8 cellular contexts compared by ENCODE assay signal in genomic region chr19:18292810-18293641, GRCh38. TPM values are rescaled to one million over a fixed set of nuclear protein-coding genes. Genes with fewer than 3 reads are reported as not detected.
A peak's percentile ranks its signal among the peaks of the same experiment; 100 is the strongest.
DNase-seq lines count a peak whose midpoint lies in the region; ATAC-seq and TF ChIP-seq lines count a peak whose summit lies in the region.

No MANE protein-coding gene starts in this region.

- DNase-seq in A172 (ENCODE audit: low spot score) (peak; percentile 60), GM10266 (ENCODE audit: extremely low spot score) (peak; percentile 76), NCI-H82 treated with DMSO at 0.1 percent for 48 hours (lab: John Stamatoyannopoulos, UW; ENCODE audit: unreplicated experiment) (peak; percentile 86), adipocyte (ENCODE audit: low read depth) (peak; percentile 73), heart left ventricle (peak; percentile 88 to 93 (median 92)), omental fat pad (ENCODE audit: low spot score) (peak; percentile 73)

- H3K36me3 ChIP-seq in adipocyte (ENCODE audit: control insufficient read depth, insufficient read depth, low read length, severe bottlenecking) = no peaks in the 10 kb centered on the region
- no peaks in the 10 kb centered on the region for H3K36me3 ChIP-seq in heart left ventricle

- no peaks in the 10 kb centered on the region for H3K9me3 ChIP-seq in adipocyte (ENCODE audit: control insufficient read depth, low read length)
- no peaks in the 10 kb centered on the region for H3K9me3 ChIP-seq in heart left ventricle

- no peak for TF ChIP-seq POLR2A in heart left ventricle (IDR thresholded peaks at IDR 0.05)

- intact Hi-C loops in heart left ventricle (cut with DNase I) = loop anchor here in 2 of 10 donors (1.0 kb wide), 4 partner anchors 11 to 30 kb away; partner anchors contain the start of genes JUND (in 1 of the 2) and LSM4 (in 1 of the 2)

- no peaks in the 10 kb centered on the region for H3K27me3 ChIP-seq in adipocyte (replicated peaks; ENCODE audit: control insufficient read depth, insufficient read depth, low read length)
- no peaks in the 10 kb centered on the region for H3K27me3 ChIP-seq in heart left ventricle

- WGBS in heart left ventricle, 4 donors = 8 to 12% (median 10%) methylated on average over 29 to 31 of the region's 31 CpGs

- TF ChIP-seq CTCF in GM10266 (IDR thresholded peaks at IDR 0.05; ENCODE audit: control insufficient read depth, insufficient read depth, low read depth, missing control alignments) (no peak), heart left ventricle (IDR thresholded peaks at IDR 0.05) (peak in 1 of 12 donors; percentile 7), omental fat pad (IDR thresholded peaks at IDR 0.05) (no peak)

- H3K4me1 ChIP-seq in adipocyte (ENCODE audit: control insufficient read depth, insufficient read depth, low read length) (peaks cover 25% of the 10 kb centered on the region), heart left ventricle (peaks cover 0 to 43% (median 22%) of the 10 kb centered on the region in 12 donors)

- peak overlapping the region; percentile 85 for H3K4me3 ChIP-seq in adipocyte (ENCODE audit: low read length)
- H3K4me3 ChIP-seq in heart left ventricle = peak overlapping the region; percentile 64 to 98 (median 77)

- H3K9ac ChIP-seq in adipocyte (ENCODE audit: low read length) = peak overlapping the region; percentile 88

- ATAC-seq in heart left ventricle (peak; percentile 48 to 70 (median 62)), omental fat pad (ENCODE audit: low FRiP score) (peak; percentile 45), HG02970 (IDR thresholded peaks at IDR 0.05; ENCODE audit: low FRiP score, unreplicated experiment) (no peak), GM19023 (IDR thresholded peaks at IDR 0.05; ENCODE audit: unreplicated experiment) (no peak)

- peak overlapping the region; percentile 96 to 100 (median 99) for H3K27ac ChIP-seq in heart left ventricle

RNA-seq across cellular contexts. Expression of gene JUND, which starts 11.6 kb away (rescaled TPM):
- 91.3 and 129 TPM in 2 replicates for total RNA-seq in A172 (2014; rRNA removed; shearing (Covaris generic))
- 100 to 1,000 TPM in 7 of 9 donors, 10 to 100 TPM in 2; 80.2 to 352 (median 137) TPM for total RNA-seq in heart left ventricle
- polyA plus RNA-seq in heart left ventricle = 100 to 1,000 TPM; 114 to 236 TPM
- total RNA-seq in omental fat pad = 100 to 1,000 TPM; 398 to 859 (median 623) TPM

RNA-seq across cellular contexts. Expression of gene IQCN, which starts 18.8 kb away (rescaled TPM):
- total RNA-seq in A172 (2014; rRNA removed; shearing (Covaris generic)) = 0.69 and 1.2 TPM in 2 replicates
- 1 to 10 TPM in 4 of 9 donors, under 1 TPM in 5; 0.24 to 2.4 (median 0.75) TPM for total RNA-seq in heart left ventricle
- 1 to 10 TPM in 1 of 2 donors, under 1 TPM in 1; 0.28 to 2.8 TPM for polyA plus RNA-seq in heart left ventricle
- 10 to 100 TPM in 2 of 4 donors, 1 to 10 TPM in 2; 1.7 to 15.9 (median 7.4) TPM for total RNA-seq in omental fat pad

RNA-seq across cellular contexts. Expression of gene LSM4, which starts 29.9 kb away (rescaled TPM):
- total RNA-seq in A172 (2014; rRNA removed; shearing (Covaris generic)) = 403 and 478 TPM in 2 replicates
- total RNA-seq in heart left ventricle (100 to 1,000 TPM in 5 of 9 donors, 10 to 100 TPM in 4; 65.8 to 167 (median 101) TPM), omental fat pad (100 to 1,000 TPM in 1 of 4 donors, 10 to 100 TPM in 3; 58.6 to 140 (median 93.1) TPM)
- polyA plus RNA-seq in heart left ventricle = 100 to 1,000 TPM; 127 to 171 TPM

RNA-seq across cellular contexts. Expression of gene PGPEP1, which starts 47.4 kb away (rescaled TPM):
- total RNA-seq in A172 (2014; rRNA removed; shearing (Covaris generic)) = 14.6 and 19.1 TPM in 2 replicates
- 10 to 100 TPM; 22.5 to 58.6 (median 44.6) TPM for total RNA-seq in heart left ventricle
- polyA plus RNA-seq in heart left ventricle = 10 to 100 TPM; 26.7 to 31.8 TPM
- 10 to 100 TPM; 15.6 to 25.2 (median 18.0) TPM for total RNA-seq in omental fat pad

Comparison
In these comparisons a context has a peak if more than half of its experiments do, and no peak if none do; other contexts are left out.
1. ATAC-seq: peak in heart left ventricle (4 of 4) and omental fat pad (single experiment); none in HG02970 (single experiment) and GM19023 (single experiment).
2. Peak in every context shown above with its lines, with median percentiles within 50 percentile points of each other: DNase-seq.